8 cellular contexts compared by ENCODE assay signal in genomic region chr1:119711804-119712341, GRCh38. TPM values are rescaled to one million over a fixed set of nuclear protein-coding genes. Genes with fewer than 3 reads are reported as not detected.
A peak's percentile ranks its signal among the peaks of the same experiment; 100 is the strongest.
DNase-seq lines count a peak whose midpoint lies in the region; ATAC-seq and TF ChIP-seq lines count a peak whose summit lies in the region.

Gene PHGDH, plus strand, starts transcription at chr1:119711934. Its CDS starts 89 bp downstream, at chr1:119712023.

- H3K9ac ChIP-seq in PC-3 (ENCODE audit: low read length) = peak within 1 kb of the TSS; percentile 74

- no peaks in the 10 kb centered on the region for H3F3A ChIP-seq in PC-3 (ENCODE audit: low read length, unreplicated experiment)

- H3K9me3 Mint-ChIP-seq in CD4-positive, alpha-beta T cell = no peaks in the 10 kb centered on the region
- peaks cover 2% of the 10 kb centered on the region for H3K9me3 Mint-ChIP-seq in activated naive CD8-positive, alpha-beta T cell treated with anti-CD3 and anti-CD28 coated beads for 36 hours

- peak within 1 kb of the TSS; percentile 98 for H3K4me3 ChIP-seq in PC-3 (ENCODE audit: low read length)
- peak within 1 kb of the TSS; percentile 51 for H3K4me3 ChIP-seq in ovary

- peak within 1 kb of the TSS; percentile 94 for H3K4me2 ChIP-seq in PC-3 (ENCODE audit: low read length)

- H3K9me3 ChIP-seq in CD4-positive, alpha-beta T cell (ENCODE audit: control insufficient read depth, low read length) = no peaks in the 10 kb centered on the region
- H3K9me3 ChIP-seq in PC-3 (ENCODE audit: low read length) (no peaks in the 10 kb centered on the region), ovary (no peaks in the 10 kb centered on the region)

- CTCF ChIA-PET in CD4-positive, alpha-beta T cell (lab: Charles Lee) = no interaction called here
- CTCF ChIA-PET in PC-3 (lab: Charles Lee) = interaction anchor here (0.7 to 1.0 kb wide), 2 partner anchors 25 to 37 kb away, joined by 3 read pairs; no protein-coding TSS in a partner anchor

- H3K4me1 Mint-ChIP-seq in CD4-positive, alpha-beta T cell (ENCODE audit: low read depth) = peaks cover 23% of the 10 kb centered on the region
- peaks cover 38% of the 10 kb centered on the region for H3K4me1 Mint-ChIP-seq in activated naive CD8-positive, alpha-beta T cell treated with anti-CD3 and anti-CD28 coated beads for 36 hours

- BruUV-seq in PC-3 (replicated peaks; lab: Mats Ljungman, UMichigan) = TSS peak; percentile 86

- H3K4me1 ChIP-seq in PC-3 (ENCODE audit: insufficient read depth, low read length) (peaks cover 18% of the 10 kb centered on the region), ovary (ENCODE audit: insufficient read depth) (peaks cover 14% of the 10 kb centered on the region)

- TF ChIP-seq CTCF in CD4-positive, alpha-beta T cell (IDR thresholded peaks at IDR 0.05) = no peak
- TF ChIP-seq CTCF in PC-3 (conservative IDR thresholded peaks at IDR 0.05; ENCODE audit: low read depth, low read length) = no peak
- no peak for TF ChIP-seq CTCF in ovary (IDR thresholded peaks at IDR 0.05)

- peaks cover 42% of the 10 kb centered on the region for H3K79me2 ChIP-seq in PC-3 (ENCODE audit: low read length)

- H3K36me3 ChIP-seq in PC-3 (ENCODE audit: low read depth, low read length) (no peaks in the 10 kb centered on the region), ovary (no peaks in the 10 kb centered on the region)

- peaks cover 3% of the 10 kb centered on the region for H3K27me3 ChIP-seq in CD4-positive, alpha-beta T cell (ENCODE audit: control insufficient read depth, insufficient read depth, low read length)
- H3K27me3 ChIP-seq in PC-3 (ENCODE audit: low read length) (no peaks in the 10 kb centered on the region), ovary (no peaks in the 10 kb centered on the region)

- 0% methylated on average over 27 of the region's 27 CpGs for WGBS in ovary, 3 donors

- H3K27ac Mint-ChIP-seq in CD4-positive, alpha-beta T cell = peak within 1 kb of the TSS; percentile 31
- H3K27ac Mint-ChIP-seq in activated naive CD8-positive, alpha-beta T cell treated with anti-CD3 and anti-CD28 coated beads for 36 hours = peak within 1 kb of the TSS; percentile 98

- peak; percentile 52 for TF ChIP-seq POLR2A in ovary (IDR thresholded peaks at IDR 0.05)

- 0 out of 2 replicates have a peak, but pooled peaks cover 7% of the 10 kb centered on the region for H4K20me1 ChIP-seq in PC-3 (ENCODE audit: low read length)

- peaks cover 18% of the 10 kb centered on the region for H3K27me3 Mint-ChIP-seq in CD4-positive, alpha-beta T cell
- peaks cover 8% of the 10 kb centered on the region for H3K27me3 Mint-ChIP-seq in activated naive CD8-positive, alpha-beta T cell treated with anti-CD3 and anti-CD28 coated beads for 36 hours

- H3K4me3 Mint-ChIP-seq in CD4-positive, alpha-beta T cell = peak within 1 kb of the TSS; percentile 92
- H3K4me3 Mint-ChIP-seq in activated naive CD8-positive, alpha-beta T cell treated with anti-CD3 and anti-CD28 coated beads for 36 hours = peak within 1 kb of the TSS; percentile 99

- peak in 3 of 10 experiments; percentile 6 to 13 (median 9) for DNase-seq in CD4-positive, alpha-beta T cell
- DNase-seq in HuH-7.5 (ENCODE audit: low spot score) (peak; percentile 90), PC-3 (peak; percentile 89), head of caudate nucleus (peak; percentile 48 to 90 (median 74)), ovary (peak; percentile 69 to 82 (median 77)), ureter (ENCODE audit: low spot score) (peak; percentile 82)
- peak; percentile 75 for DNase-seq in activated naive CD8-positive, alpha-beta T cell treated with anti-CD3 and anti-CD28 coated beads for 36 hours

- no peaks in the 10 kb centered on the region for H3K9me2 ChIP-seq in PC-3 (replicated peaks; ENCODE audit: low read length)

- peak; percentile 78 for ATAC-seq in CD4-positive, alpha-beta T cell (ENCODE audit: poor library complexity)
- peak; percentile 84 for ATAC-seq in GM19397 (IDR thresholded peaks at IDR 0.05; ENCODE audit: unreplicated experiment)
- peak; percentile 84 for ATAC-seq in PC-3

- intact Hi-C loops in CD4-positive, alpha-beta T cell (cut with DNase I, micrococcal nuclease) = no loop called here
- intact Hi-C loops in PC-3 (cut with micrococcal nuclease) (loop anchor here (1.0 kb wide), 1 partner anchor 37 kb away; no protein-coding TSS in a partner anchor), head of caudate nucleus (cut with DNase I) (no loop called here), ovary (cut with DNase I) (no loop called here)

- H2AFZ ChIP-seq in PC-3 (ENCODE audit: low read length) = peak within 1 kb of the TSS; percentile 94

- no peak within 1 kb of the TSS for H3K27ac ChIP-seq in CD4-positive, alpha-beta T cell (ENCODE audit: low read depth, low read length)
- H3K27ac ChIP-seq in PC-3 (ENCODE audit: low read length) = peak within 1 kb of the TSS; percentile 20; the same call in 1 of the 2 replicates
- peak within 1 kb of the TSS; percentile 37 to 79 for H3K27ac ChIP-seq in ovary

- POLR2A ChIA-PET in CD4-positive, alpha-beta T cell (lab: Charles Lee) = interaction anchor here (0.7 to 0.8 kb wide), 2 partner anchors 14 to 87 kb away, joined by 3 read pairs; no protein-coding TSS in a partner anchor
- POLR2A ChIA-PET in PC-3 (lab: Charles Lee; ENCODE audit: unreplicated experiment) = interaction anchor here (0.6 to 1.0 kb wide), 3 partner anchors 13 to 462 kb away, joined by 3 to 6 read pairs (median 4); no protein-coding TSS in a partner anchor

- TF ChIP-seq EP300 in ovary (IDR thresholded peaks at IDR 0.05) = no peak

- peaks cover 8% of the 10 kb centered on the region for H3K36me3 Mint-ChIP-seq in CD4-positive, alpha-beta T cell (ENCODE audit: low read depth)
- H3K36me3 Mint-ChIP-seq in activated naive CD8-positive, alpha-beta T cell treated with anti-CD3 and anti-CD28 coated beads for 36 hours = peaks cover 33% of the 10 kb centered on the region

RNA-seq across cellular contexts. Expression of gene PHGDH, which starts in this region (rescaled TPM):
- 1 to 10 TPM; 6.0 to 7.5 TPM for total RNA-seq in CD4-positive, alpha-beta T cell
- total RNA-seq in PC-3 (2014; rRNA removed) (134 and 155 TPM in 2 replicates), ovary (100 to 1,000 TPM in 3 of 7 donors, 10 to 100 TPM in 4; 34.1 to 488 (median 61.6) TPM), ureter (195 TPM)
- 100 to 1,000 TPM; 289 to 292 TPM for total RNA-seq in activated naive CD8-positive, alpha-beta T cell treated with anti-CD3 and anti-CD28 coated beads for 36 hours
- 10 to 100 TPM; 62.8 to 68.2 TPM for polyA plus RNA-seq in ovary

Comparison
In these comparisons a context has a peak if more than half of its experiments do, and no peak if none do; other contexts are left out.
1. RNA of gene PHGDH (total RNA-seq): 289 to 292 TPM in activated naive CD8-positive, alpha-beta T cell treated with anti-CD3 and anti-CD28 coated beads for 36 hours, 195 TPM in ureter (single experiment), 134 to 155 TPM in PC-3 and 34.1 to 488 TPM in ovary; 6.0 to 7.5 TPM in CD4-positive, alpha-beta T cell; every median in the first group is over 4 times any median in the second.
2. Peak in every context shown above with its lines, with median percentiles within 50 percentile points of each other: ATAC-seq.